Comparison of ENCODE assay signal across 11 cellular contexts in the genomic region with DNA sequence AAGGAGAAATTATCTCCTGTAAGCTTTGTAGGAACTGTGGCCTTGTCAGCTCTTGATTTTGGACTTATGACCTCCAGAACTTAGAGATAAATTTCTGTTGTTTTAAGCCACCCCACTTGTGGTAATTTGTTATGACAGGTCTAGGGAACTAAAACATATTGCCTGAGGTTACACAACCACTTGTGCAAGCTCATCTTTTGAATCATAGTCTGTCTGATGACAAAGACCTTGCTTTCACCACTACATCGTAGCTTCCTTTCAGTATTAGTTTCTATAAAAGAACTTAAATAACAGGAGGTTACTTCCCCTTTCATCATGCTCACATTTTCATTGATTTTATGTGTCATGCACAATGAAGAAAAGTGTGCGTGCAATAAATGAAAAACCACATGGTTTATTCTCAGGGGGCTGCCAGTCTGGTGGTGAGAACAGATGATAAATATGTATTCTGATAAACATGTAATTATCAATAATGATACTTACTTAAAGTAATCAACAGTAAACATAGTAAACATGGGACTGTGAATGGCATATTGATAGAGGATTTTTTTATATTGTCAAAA.
A peak's percentile ranks its signal among the peaks of the same experiment; 100 is the strongest.
DNase-seq lines count a peak whose midpoint lies in the region; ATAC-seq, FAIRE-seq and TF ChIP-seq lines count a peak whose summit lies in the region.
"Had no signal": no experiment of that assay in that cellular context is flagged by ENCODE, and none has a peak within 500 bp of the region (broad histone marks: within the 10 kb centered on the region; RNA-seq: fewer than 3 reads in every experiment).

No MANE protein-coding gene starts in this region.

- no peak for TF ChIP-seq CTCF in bronchial epithelial cell (IDR thresholded peaks at IDR 0.05; ENCODE audit: insufficient read depth, low read length, severe bottlenecking)

- H3K36me3 ChIP-seq in ACC112 (ENCODE audit: insufficient read depth, low read length) (no peaks in the 10 kb centered on the region), bronchial epithelial cell (ENCODE audit: control insufficient read depth, insufficient read depth, low read length) (no peaks in the 10 kb centered on the region)

- H3K27me3 ChIP-seq in ACC112 (ENCODE audit: insufficient read depth, low read length): no peaks in the 10 kb centered on the region
- H3K27me3 ChIP-seq in bronchial epithelial cell (ENCODE audit: control insufficient read depth, insufficient read depth, low read length): no peaks in the 10 kb centered on the region

- no peaks in the 10 kb centered on the region for H3K4me1 ChIP-seq in ACC112 (ENCODE audit: control insufficient read depth, insufficient read depth, low read length, unreplicated experiment)

- no peak overlapping the region for H2AFZ ChIP-seq in ACC112 (ENCODE audit: low read length, unreplicated experiment)

- DNase-seq in bronchial epithelial cell (ENCODE audit: low read depth): peak; percentile 69
- no peak for DNase-seq in ACHN
- no peak for DNase-seq in NCI-H748 (lab: John Stamatoyannopoulos, UW; ENCODE audit: unreplicated experiment)
- DNase-seq in HK-2 (ENCODE audit: unreplicated experiment): no peak
- no peak for DNase-seq in effector CD4-positive, alpha-beta T cell
- DNase-seq: IMR-90 had no signal

- no peak overlapping the region for H3K4me3 ChIP-seq in ACC112 (ENCODE audit: low read depth, low read length)
- no peak overlapping the region for H3K4me3 ChIP-seq in bronchial epithelial cell (ENCODE audit: low read depth, low read length)

- in situ Hi-C loops in ACHN (cut with HindIII; ENCODE audit: low pct_ligation_motif_present, low pct_unique_long_range_greater_than_20kb, low sequenced_read_pairs): no loop called here

- no peak for FAIRE-seq in bronchial epithelial cell (lab: Jason Lieb, UNC)
- FAIRE-seq: colon, keratinocyte had no signal

- peak overlapping the region; percentile 43 for H3K27ac ChIP-seq in ACC112 (ENCODE audit: low read depth, low read length)

- ATAC-seq in GM21381 (IDR thresholded peaks at IDR 0.05; ENCODE audit: unreplicated experiment): peak; percentile 77
- ATAC-seq in HG03439 (IDR thresholded peaks at IDR 0.05; ENCODE audit: unreplicated experiment): peak; percentile 74

- H3K79me2 ChIP-seq in ACC112 (ENCODE audit: control insufficient read depth, insufficient read depth, low read length, unreplicated experiment): no peaks in the 10 kb centered on the region
